ENCODE assay signal across 8 cellular contexts in the genomic region with DNA sequence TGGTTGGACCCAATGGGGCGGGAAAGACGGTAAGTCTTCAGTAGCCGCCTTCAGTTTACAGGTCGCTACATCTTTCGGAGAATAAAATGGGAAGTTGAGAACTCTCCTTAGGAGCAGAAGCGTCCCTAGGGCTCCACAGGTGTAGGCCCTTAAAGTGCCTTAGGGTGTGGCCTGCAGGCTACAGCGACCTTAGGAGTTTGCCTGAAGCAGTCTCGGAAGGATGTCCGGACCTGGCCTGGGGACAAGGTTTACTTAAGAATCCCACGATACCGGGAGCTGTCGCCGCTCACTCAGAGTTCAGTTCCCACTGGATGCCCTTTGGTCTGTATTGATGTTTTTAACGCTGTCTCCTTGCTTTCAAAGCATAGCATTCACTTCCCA. TPM values are rescaled to one million over a fixed set of nuclear protein-coding genes. Genes with fewer than 3 reads are reported as not detected.
DNase-seq lines count a peak whose midpoint lies in the region; ATAC-seq and TF ChIP-seq lines count a peak whose summit lies in the region.

No MANE protein-coding gene starts in this region.

- peaks cover 7% of the 10 kb centered on the region for H3K9me3 Mint-ChIP-seq in activated T-cell treated with anti-CD3 and anti-CD28 coated beads, Interleukin-2, amount 50 U/mL, for 4 hours

- H3K27me3 Mint-ChIP-seq in activated T-cell treated with anti-CD3 and anti-CD28 coated beads, Interleukin-2, amount 50 U/mL, for 4 hours (ENCODE audit: low read depth), result no peaks in the 10 kb centered on the region

- no peaks in the 10 kb centered on the region for H3K9me3 ChIP-seq in HAP-1

- in situ Hi-C loops in HAP-1 (cut with MboI; ENCODE audit: low sequenced_read_pairs), result no loop called here

- peak overlapping the region; percentile 99 for H3K4me3 Mint-ChIP-seq in activated T-cell treated with anti-CD3 and anti-CD28 coated beads, Interleukin-2, amount 50 U/mL, for 4 hours

- H3K4me1 Mint-ChIP-seq in activated T-cell treated with anti-CD3 and anti-CD28 coated beads, Interleukin-2, amount 50 U/mL, for 4 hours (ENCODE audit: low read depth), result peaks cover 29% of the 10 kb centered on the region

- TF ChIP-seq CTCF in foreskin fibroblast (IDR thresholded peaks at IDR 0.05; ENCODE audit: low read depth, low read length) (no peak), omental fat pad (IDR thresholded peaks at IDR 0.05) (no peak)

- DNase-seq in NCI-H2029 (lab: John Stamatoyannopoulos, UW) (peak; percentile 54), NCI-H2029 treated with DMSO at 0.1 percent for 48 hours (lab: John Stamatoyannopoulos, UW) (no peak), HAP-1 (ENCODE audit: low spot score in 2 of 2) (peak; percentile 39 to 66), NCI-H146 treated with DMSO at 0.1 percent for 48 hours (lab: John Stamatoyannopoulos, UW; ENCODE audit: unreplicated experiment) (peak; percentile 8), foreskin fibroblast (peak; percentile 11 to 55), omental fat pad (ENCODE audit: low spot score) (peak; percentile 23), DMS153 (lab: John Stamatoyannopoulos, UW) (no peak)
- peak; percentile 14 for DNase-seq in activated T-cell treated with anti-CD3 and anti-CD28 coated beads, Interleukin-2, amount 50 U/mL, for 4 hours

- ATAC-seq in activated T-cell treated with anti-CD3 and anti-CD28 coated beads, Interleukin-2, amount 50 U/mL, for 4 hours, result peak; percentile 30 to 43
- ATAC-seq in omental fat pad (ENCODE audit: low FRiP score), result peak; percentile 47

- peaks cover 3% of the 10 kb centered on the region for H3K36me3 Mint-ChIP-seq in activated T-cell treated with anti-CD3 and anti-CD28 coated beads, Interleukin-2, amount 50 U/mL, for 4 hours (ENCODE audit: insufficient read depth)

- H3K36me3 ChIP-seq in HAP-1 (replicated peaks), result peaks cover 29% of the 10 kb centered on the region

- H3K27me3 ChIP-seq in HAP-1 (ENCODE audit: low read depth), result no peaks in the 10 kb centered on the region

- peak overlapping the region; percentile 47 for H3K4me3 ChIP-seq in HAP-1
- H3K4me3 ChIP-seq in foreskin fibroblast (ENCODE audit: low read depth in 1 of 2, low read length in 2 of 2), result peak overlapping the region; percentile 55 to 84

- H3K4me1 ChIP-seq in HAP-1, result peaks cover 10% of the 10 kb centered on the region

RNA-seq across cellular contexts. Expression of a gene that starts 0.6 kb away (rescaled TPM):
- 10 to 100 TPM; 42.7 to 46.8 (median 43.6) TPM for total RNA-seq in activated T-cell treated with anti-CD3 and anti-CD28 coated beads, Interleukin-2, amount 50 U/mL, for 4 hours
- total RNA-seq in omental fat pad, result 10 to 100 TPM; 23.4 to 37.4 (median 29.8) TPM

RNA-seq across cellular contexts. Expression of a gene that starts 14.1 kb away (rescaled TPM):
- 10 to 100 TPM in 2 of 3 donors, 1 to 10 TPM in 1; 3.6 to 24.1 (median 17.5) TPM for total RNA-seq in activated T-cell treated with anti-CD3 and anti-CD28 coated beads, Interleukin-2, amount 50 U/mL, for 4 hours
- total RNA-seq in omental fat pad, result not detected

Comparison
In these comparisons a context has a peak if more than half of its experiments do, and no peak if none do; other contexts are left out.
1. DNase-seq: peak in NCI-H2029 (single experiment), HAP-1 (2 of 2), NCI-H146 treated with DMSO at 0.1 percent for 48 hours (single experiment), activated T-cell treated with anti-CD3 and anti-CD28 coated beads, Interleukin-2, amount 50 U/mL, for 4 hours (single experiment), foreskin fibroblast (2 of 2) and omental fat pad (single experiment); none in NCI-H2029 treated with DMSO at 0.1 percent for 48 hours (single experiment) and DMS153 (single experiment).
2. RNA of a gene that starts 14.1 kb away (total RNA-seq): 3.6 to 24.1 TPM in activated T-cell treated with anti-CD3 and anti-CD28 coated beads, Interleukin-2, amount 50 U/mL, for 4 hours; not detected in omental fat pad; every median in the first group is over 4 times any median in the second.